Comparison of ENCODE assay signal across 35 cellular contexts in genomic region chr12:127416796-127417195, GRCh38.
DNase-seq lines count a peak whose midpoint lies in the region; ATAC-seq and TF ChIP-seq lines count a peak whose summit lies in the region.
"Had no signal": no experiment of that assay in that cellular context is flagged by ENCODE, and none has a peak within 500 bp of the region (broad histone marks: within the 10 kb centered on the region; RNA-seq: fewer than 3 reads in every experiment).

No MANE protein-coding gene starts in this region.

- no peak for TF ChIP-seq EP300 in transverse colon (IDR thresholded peaks at IDR 0.05; ENCODE audit: low read depth)

- H3K27ac ChIP-seq in breast epithelium, result no peak overlapping the region
- no peak overlapping the region for H3K27ac ChIP-seq in RWPE1
- H3K27ac ChIP-seq in transverse colon, result no peak overlapping the region
- H3K27ac ChIP-seq: esophagus squamous epithelium, gastroesophageal sphincter, left lung, sigmoid colon, uterus, WERI-Rb-1 had no signal

- H3K27me3 ChIP-seq in breast epithelium (no peaks in the 10 kb centered on the region), transverse colon (no peaks in the 10 kb centered on the region)
- H3K27me3 ChIP-seq: esophagus squamous epithelium, gastroesophageal sphincter, left lung, sigmoid colon, uterus had no signal

- H3K36me3 ChIP-seq in breast epithelium, result no peaks in the 10 kb centered on the region
- H3K36me3 ChIP-seq in transverse colon, result no peaks in the 10 kb centered on the region
- H3K36me3 ChIP-seq: esophagus squamous epithelium, gastroesophageal sphincter, left lung, sigmoid colon, uterus, WERI-Rb-1 had no signal

- peak; percentile 55 for DNase-seq in MCF 10A (ENCODE audit: unreplicated experiment)
- no peak for DNase-seq in breast epithelium (ENCODE audit: low spot score in 2 of 2)
- peak; percentile 49 for DNase-seq in RWPE1 (ENCODE audit: low spot score)
- peak; percentile 52 for DNase-seq in epithelial cell of esophagus (ENCODE audit: low read depth)
- DNase-seq in NK-92 treated with Interleukin-12 subunit alpha and Interleukin-12 subunit beta, amount 100 ng/mL, for 24 hours (lab: John Stamatoyannopoulos, UW), result no peak
- no peak for DNase-seq in transverse colon
- no peak for DNase-seq in SW480 (ENCODE audit: low spot score)
- DNase-seq: 8988T; activated CD4-positive, alpha-beta T cell treated with anti-CD3 and anti-CD28 coated beads, Interleukin-2, amount 50 U/mL, for 1 hour; activated CD8-positive, alpha-beta memory T cell treated with anti-CD3 and anti-CD28 coated beads, Interleukin-2, amount 10 ng/mL, durations not matched to agents 7 days and 5 days; activated naive CD4-positive, alpha-beta T cell treated with anti-CD3 and anti-CD28 coated beads, Interleukin-2, amount 10 ng/mL, durations not matched to agents 7 days and 5 days; activated T-cell treated with anti-CD3 and anti-CD28 coated beads, Interleukin-2, amount 50 U/mL, for 72 hours; AML-193; CD4-positive, alpha-beta T cell; central memory CD4-positive, alpha-beta T cell; endodermal cell; esophagus squamous epithelium; hypothalamus; immature natural killer cell; left lung; MM.1S; NCI-H1417; NCI-H2081 treated with DMSO at 0.1 percent for 48 hours; NCI-H446 treated with DMSO at 0.1 percent for 48 hours; Right ventricle myocardium superior; sigmoid colon; stimulated activated CD4-positive, alpha-beta T cell treated with anti-CD3 and anti-CD28 coated beads, Interleukin-4, amount 100 ng/mL, for 4 hours; stimulated activated naive CD4-positive, alpha-beta T cell; uterus; WERI-Rb-1 had no signal

- in situ Hi-C loops in transverse colon (cut with MboI; ENCODE audit: low pct_ligation_motif_present in 1 of 4, low pct_unique_long_range_greater_than_20kb in 1 of 4, low sequenced_read_pairs in 3 of 4), result no loop called here

- POLR2A ChIA-PET in MCF 10A (lab: Yijun Ruan, JAX) (no interaction called here), RWPE1 (lab: Yijun Ruan, JAX; ENCODE audit: low non-redundant PET) (no interaction called here)

- peaks cover 0 to 4% of the 10 kb centered on the region in 2 donors for H3K9me3 ChIP-seq in breast epithelium
- H3K9me3 ChIP-seq in transverse colon, result no peaks in the 10 kb centered on the region
- H3K9me3 ChIP-seq: sigmoid colon, uterus had no signal

- no peaks in the 10 kb centered on the region for H3K36me3 Mint-ChIP-seq in MCF 10A (ENCODE audit: insufficient read depth, unreplicated experiment)
- H3K36me3 Mint-ChIP-seq: activated CD8-positive, alpha-beta memory T cell treated with anti-CD3 and anti-CD28 coated beads, Interleukin-2, amount 10 ng/mL, durations not matched to agents 7 days and 5 days; activated naive CD4-positive, alpha-beta T cell treated with anti-CD3 and anti-CD28 coated beads, Interleukin-2, amount 10 ng/mL, durations not matched to agents 7 days and 5 days; immature natural killer cell had no signal

- H3K4me3 ChIP-seq in breast epithelium, result no peak overlapping the region
- H3K4me3 ChIP-seq in epithelial cell of esophagus (ENCODE audit: low read length), result no peak overlapping the region
- H3K4me3 ChIP-seq in transverse colon, result no peak overlapping the region
- H3K4me3 ChIP-seq: esophagus squamous epithelium, gastroesophageal sphincter, GM23338, left lung, sigmoid colon, uterus had no signal

- peaks cover 6% of the 10 kb centered on the region for H3K4me1 Mint-ChIP-seq in MCF 10A (ENCODE audit: insufficient read depth, unreplicated experiment)
- H3K4me1 Mint-ChIP-seq: activated CD8-positive, alpha-beta memory T cell treated with anti-CD3 and anti-CD28 coated beads, Interleukin-2, amount 10 ng/mL, durations not matched to agents 7 days and 5 days; activated naive CD4-positive, alpha-beta T cell treated with anti-CD3 and anti-CD28 coated beads, Interleukin-2, amount 10 ng/mL, durations not matched to agents 7 days and 5 days; GM23338; immature natural killer cell had no signal

- TF ChIP-seq POLR2A in breast epithelium (IDR thresholded peaks at IDR 0.05), result no peak
- TF ChIP-seq POLR2A in transverse colon (IDR thresholded peaks at IDR 0.05), result no peak

- peaks cover 7% of the 10 kb centered on the region for H3K9me3 Mint-ChIP-seq in MCF 10A (ENCODE audit: unreplicated experiment)

- H3K4me3 Mint-ChIP-seq in MCF 10A (ENCODE audit: unreplicated experiment), result no peak overlapping the region
- H3K4me3 Mint-ChIP-seq: activated CD8-positive, alpha-beta memory T cell treated with anti-CD3 and anti-CD28 coated beads, Interleukin-2, amount 10 ng/mL, durations not matched to agents 7 days and 5 days; activated naive CD4-positive, alpha-beta T cell treated with anti-CD3 and anti-CD28 coated beads, Interleukin-2, amount 10 ng/mL, durations not matched to agents 7 days and 5 days; activated T-cell treated with anti-CD3 and anti-CD28 coated beads, Interleukin-2, amount 50 U/mL, for 72 hours; CD4-positive, alpha-beta T cell; dendritic cell treated with granulocyte-macrophage colony-stimulating factor and Interleukin-4, amounts not matched to agents 40 ng/mL and 50 ng/mL, for 4 days; endodermal cell; GM23338; immature natural killer cell had no signal

- no TSS peak for BruUV-seq in MCF 10A (replicated peaks; lab: Mats Ljungman, UMichigan)

- intact Hi-C loops in MCF 10A (cut with micrococcal nuclease) (no loop called here), breast epithelium (cut with DNase I; ENCODE audit: low total_unique reads) (no loop called here), transverse colon (cut with DNase I; ENCODE audit: low total_unique reads) (no loop called here)

- no peak for ATAC-seq in activated CD4-positive, CD25-positive, alpha-beta regulatory T cell treated with anti-CD3 and anti-CD28 coated beads, Interleukin-2, amount 50 U/mL, for 24 hours
- ATAC-seq: activated CD8-positive, alpha-beta memory T cell treated with anti-CD3 and anti-CD28 coated beads, Interleukin-2, amount 10 ng/mL, durations not matched to agents 7 days and 5 days; activated T-cell treated with anti-CD3 and anti-CD28 coated beads, Interleukin-2, amount 50 U/mL, for 72 hours; gastroesophageal sphincter; GM23338; left lung had no signal

- H3K4me1 ChIP-seq in breast epithelium (no peaks in the 10 kb centered on the region), transverse colon (no peaks in the 10 kb centered on the region)
- H3K4me1 ChIP-seq: esophagus squamous epithelium, gastroesophageal sphincter, left lung, sigmoid colon, uterus had no signal

- TF ChIP-seq CTCF in MCF 10A (IDR thresholded peaks at IDR 0.05; ENCODE audit: unreplicated experiment), result no peak
- no peak for TF ChIP-seq CTCF in breast epithelium (IDR thresholded peaks at IDR 0.05)
- TF ChIP-seq CTCF in RWPE1 (conservative IDR thresholded peaks at IDR 0.05; ENCODE audit: low read depth), result no peak
- TF ChIP-seq CTCF in epithelial cell of esophagus (IDR thresholded peaks at IDR 0.05; ENCODE audit: insufficient read depth, low read depth, low read length, missing control alignments), result no peak
- no peak for TF ChIP-seq CTCF in transverse colon (IDR thresholded peaks at IDR 0.05)

- 75 to 81% methylated on average over 3 of the region's 3 CpGs for WGBS in transverse colon (ENCODE audit: low coverage in 1 of 2), 2 donors

- CTCF ChIA-PET in MCF 10A (lab: Yijun Ruan, JAX), result no interaction called here
- CTCF ChIA-PET in RWPE1 (lab: Yijun Ruan, JAX), result interaction anchor here (0.6 kb wide), 1 partner anchor 1253 kb away, joined by 3 read pairs; no protein-coding TSS in a partner anchor

- H3K27ac Mint-ChIP-seq in MCF 10A (ENCODE audit: low read depth, unreplicated experiment), result no peak overlapping the region
- H3K27ac Mint-ChIP-seq: activated CD8-positive, alpha-beta memory T cell treated with anti-CD3 and anti-CD28 coated beads, Interleukin-2, amount 10 ng/mL, durations not matched to agents 7 days and 5 days; activated naive CD4-positive, alpha-beta T cell treated with anti-CD3 and anti-CD28 coated beads, Interleukin-2, amount 10 ng/mL, durations not matched to agents 7 days and 5 days; activated T-cell treated with anti-CD3 and anti-CD28 coated beads, Interleukin-2, amount 50 U/mL, for 72 hours; CD4-positive, alpha-beta T cell; dendritic cell treated with granulocyte-macrophage colony-stimulating factor and Interleukin-4, amounts not matched to agents 40 ng/mL and 50 ng/mL, for 4 days; endodermal cell; GM23338; immature natural killer cell; progenitor cell of endocrine pancreas had no signal

- H3K27me3 Mint-ChIP-seq in MCF 10A (ENCODE audit: insufficient read depth, unreplicated experiment), result no peaks in the 10 kb centered on the region
- H3K27me3 Mint-ChIP-seq: activated CD8-positive, alpha-beta memory T cell treated with anti-CD3 and anti-CD28 coated beads, Interleukin-2, amount 10 ng/mL, durations not matched to agents 7 days and 5 days; activated naive CD4-positive, alpha-beta T cell treated with anti-CD3 and anti-CD28 coated beads, Interleukin-2, amount 10 ng/mL, durations not matched to agents 7 days and 5 days; CD4-positive, alpha-beta T cell; dendritic cell treated with granulocyte-macrophage colony-stimulating factor and Interleukin-4, amounts not matched to agents 40 ng/mL and 50 ng/mL, for 4 days had no signal

Comparison
In these comparisons a context has a peak if more than half of its experiments do, and no peak if none do; other contexts are left out.
1. DNase-seq: peak in MCF 10A (single experiment), RWPE1 (single experiment) and epithelial cell of esophagus (single experiment); none in breast epithelium (0 of 2), NK-92 treated with Interleukin-12 subunit alpha and Interleukin-12 subunit beta, amount 100 ng/mL, for 24 hours (single experiment), transverse colon (single experiment) and SW480 (single experiment).